ENCODE assay signal across 9 cellular contexts in the genomic region with DNA sequence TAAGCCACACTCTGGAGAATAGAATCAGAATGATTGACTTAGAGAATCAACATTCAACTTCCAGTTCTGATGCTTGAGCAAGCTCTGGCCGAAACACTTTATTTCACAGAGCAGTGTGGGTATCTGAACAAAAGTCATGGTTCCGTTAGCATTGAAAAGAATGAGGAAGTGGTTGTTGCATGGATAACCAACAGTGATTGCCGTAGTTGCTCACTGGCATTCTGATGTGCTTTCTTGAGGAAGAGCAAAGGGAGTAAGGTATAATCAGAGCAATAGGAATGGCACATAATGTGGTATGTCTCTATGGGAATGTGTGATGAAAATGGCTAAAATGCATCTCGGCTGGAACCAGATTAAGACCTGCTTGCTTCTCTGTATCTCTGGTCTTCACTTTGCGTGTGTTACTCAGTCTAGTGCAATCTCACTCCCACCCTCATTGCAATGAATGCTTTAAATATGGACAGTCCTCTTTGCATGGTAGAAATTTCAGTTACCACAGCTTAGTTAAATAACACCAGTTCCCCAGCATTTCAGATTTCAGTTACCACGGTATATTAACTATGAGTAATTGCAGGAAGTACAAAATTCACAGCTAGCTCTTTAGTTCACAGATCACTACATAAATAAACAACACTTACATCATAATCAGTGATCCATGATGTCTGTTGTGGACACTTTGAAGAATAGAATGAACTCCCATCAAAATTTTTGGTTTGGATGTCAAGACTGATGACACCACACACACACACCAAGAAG. TPM values are rescaled to one million over a fixed set of nuclear protein-coding genes. Genes with fewer than 3 reads are reported as not detected.
DNase-seq lines count a peak whose midpoint lies in the region; ATAC-seq and FAIRE-seq lines count a peak whose summit lies in the region.
"Had no signal": no experiment of that assay in that cellular context is flagged by ENCODE, and none has a peak within 500 bp of the region (broad histone marks: within the 10 kb centered on the region; RNA-seq: fewer than 3 reads in every experiment).

No MANE protein-coding gene starts in this region.

- peaks cover 38% of the 10 kb centered on the region for H3K27me3 Mint-ChIP-seq in central memory CD8-positive, alpha-beta T cell

- peak overlapping the region; percentile 94 for H3K27ac Mint-ChIP-seq in central memory CD8-positive, alpha-beta T cell (ENCODE audit: low read depth)

- H3K4me3 Mint-ChIP-seq in central memory CD8-positive, alpha-beta T cell = peak overlapping the region; percentile 29

- DNase-seq in GDM1 (lab: John Stamatoyannopoulos, UW) (peak; percentile 32), DMS153 (lab: John Stamatoyannopoulos, UW) (no peak), NCI-H2171 treated with DMSO at 0.1 percent for 48 hours (lab: John Stamatoyannopoulos, UW) (no peak), frontal cortex (ENCODE audit: low spot score in 2 of 2) (no peak)
- DNase-seq in central memory CD8-positive, alpha-beta T cell (ENCODE audit: low spot score in 2 of 2) = no peak
- no peak for DNase-seq in effector CD4-positive, alpha-beta T cell

- H3K9me3 Mint-ChIP-seq in central memory CD8-positive, alpha-beta T cell = no peaks in the 10 kb centered on the region
- H3K9me3 Mint-ChIP-seq: activated naive CD4-positive, alpha-beta T cell treated with anti-CD3 and anti-CD28 coated beads, Interleukin-2, amount 50 U/mL, for 72 hours had no signal

- ATAC-seq in GM21423 (IDR thresholded peaks at IDR 0.05; ENCODE audit: unreplicated experiment) = peak; percentile 66
- ATAC-seq in HG03442 (IDR thresholded peaks at IDR 0.05; ENCODE audit: unreplicated experiment) = peak; percentile 70
- peak; percentile 89 for ATAC-seq in central memory CD8-positive, alpha-beta T cell (replicated peaks; ENCODE audit: extremely low read depth, poor library complexity, severe bottlenecking)

- no peak for FAIRE-seq in frontal cortex (lab: Jason Lieb, UNC)

- H3K36me3 Mint-ChIP-seq in central memory CD8-positive, alpha-beta T cell (ENCODE audit: insufficient read depth) = peaks cover 7% of the 10 kb centered on the region
- H3K36me3 Mint-ChIP-seq: activated naive CD4-positive, alpha-beta T cell treated with anti-CD3 and anti-CD28 coated beads, Interleukin-2, amount 50 U/mL, for 72 hours had no signal

- H3K4me1 Mint-ChIP-seq in central memory CD8-positive, alpha-beta T cell = peaks cover 18% of the 10 kb centered on the region

RNA-seq across cellular contexts. Expression of a gene that starts 7.8 kb away (rescaled TPM):
- total RNA-seq in frontal cortex = 119 TPM
